20 cellular contexts compared by ENCODE assay signal in the genomic region with DNA sequence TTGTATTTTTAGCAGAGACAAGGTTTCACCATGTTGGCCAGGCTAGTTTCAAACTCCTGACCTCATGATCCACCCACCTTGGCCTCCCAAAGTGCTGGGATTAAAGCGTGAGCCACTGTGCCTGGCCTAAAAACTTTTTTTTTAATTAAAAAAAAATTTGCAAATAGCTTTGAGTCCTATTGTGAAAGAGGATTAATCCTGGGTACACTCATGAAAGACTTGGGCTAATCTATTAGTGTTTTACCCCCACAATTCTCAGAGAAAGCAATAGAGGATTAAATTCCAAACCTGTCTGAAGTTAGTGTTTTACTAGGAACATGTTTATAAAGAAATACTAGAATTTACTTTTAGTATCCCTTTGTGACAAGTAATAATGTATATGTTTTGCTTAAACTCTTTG.
"Had no signal": no experiment of that assay in that cellular context is flagged by ENCODE, and none has a peak within 500 bp of the region (broad histone marks: within the 10 kb centered on the region; RNA-seq: fewer than 3 reads in every experiment).

No MANE protein-coding gene starts in this region.

- DNase-seq: effector CD4-positive, alpha-beta T cell; effector memory CD4-positive, alpha-beta T cell; foreskin keratinocyte; glutamatergic neuron; head of caudate nucleus; heart right ventricle; hippocampal formation; islet precursor cell; kidney; kidney glomerular epithelial cell; left colon; left ventricle myocardium superior; lower lobe of right lung; mesenchymal stem cell; mucosa of descending colon; naive B cell had no signal

- H3K4me3 ChIP-seq: coronary artery, esophagus muscularis mucosa, heart right ventricle, lower lobe of right lung, mucosa of descending colon had no signal

- H3K9me3 Mint-ChIP-seq: dendritic cell treated with granulocyte-macrophage colony-stimulating factor and Interleukin-4, amounts not matched to agents 40 ng/mL and 50 ng/mL, for 4 days; mesothelial cell of epicardium had no signal

- H3K27ac Mint-ChIP-seq: dendritic cell treated with granulocyte-macrophage colony-stimulating factor and Interleukin-4, amounts not matched to agents 40 ng/mL and 50 ng/mL, for 4 days; mesothelial cell of epicardium; naive B cell had no signal

- H3K27me3 Mint-ChIP-seq: dendritic cell treated with granulocyte-macrophage colony-stimulating factor and Interleukin-4, amounts not matched to agents 40 ng/mL and 50 ng/mL, for 4 days had no signal

- H3K4me3 Mint-ChIP-seq: dendritic cell treated with granulocyte-macrophage colony-stimulating factor and Interleukin-4, amounts not matched to agents 40 ng/mL and 50 ng/mL, for 4 days; mesothelial cell of epicardium; naive B cell had no signal

- H3K36me3 Mint-ChIP-seq: mesothelial cell of epicardium, naive B cell had no signal

- H3K4me1 Mint-ChIP-seq: naive B cell had no signal
